In genomic region chr22:37483594-37484114, GRCh38 we compare ENCODE assay signal across 9 cellular contexts. TPM values are rescaled to one million over a fixed set of nuclear protein-coding genes. Genes with fewer than 3 reads are reported as not detected.
DNase-seq lines count a peak whose midpoint lies in the region; ATAC-seq, FAIRE-seq and TF ChIP-seq lines count a peak whose summit lies in the region.
"Had no signal": no experiment of that assay in that cellular context is flagged by ENCODE, and none has a peak within 500 bp of the region (broad histone marks: within the 10 kb centered on the region; RNA-seq: fewer than 3 reads in every experiment).

No MANE protein-coding gene starts in this region.

- no peak for TF ChIP-seq EP300 in stomach (IDR thresholded peaks at IDR 0.05)

- H3K9me3 Mint-ChIP-seq in activated CD4-positive, alpha-beta T cell treated with anti-CD3 and anti-CD28 coated beads, Interleukin-2, amount 10 ng/mL, durations not matched to agents 7 days and 5 days: no peaks in the 10 kb centered on the region
- H3K9me3 Mint-ChIP-seq in WTC11: no peaks in the 10 kb centered on the region

- DNase-seq in activated CD4-positive, alpha-beta T cell treated with anti-CD3 and anti-CD28 coated beads, Interleukin-2, amount 10 ng/mL, durations not matched to agents 7 days and 5 days: no peak
- no peak for DNase-seq in activated CD4-positive, alpha-beta T cell treated with anti-CD3 and anti-CD28 coated beads for 48 hours
- DNase-seq in WTC11 (ENCODE audit: low spot score) (no peak), kidney (no peak), stomach (no peak), sciatic nerve (ENCODE audit: low spot score) (no peak), kidney tubule cell (ENCODE audit: low spot score) (no peak)

- peaks cover 53% of the 10 kb centered on the region for H3K4me1 Mint-ChIP-seq in activated CD4-positive, alpha-beta T cell treated with anti-CD3 and anti-CD28 coated beads, Interleukin-2, amount 10 ng/mL, durations not matched to agents 7 days and 5 days
- peaks cover 35% of the 10 kb centered on the region for H3K4me1 Mint-ChIP-seq in WTC11

- H3K27ac Mint-ChIP-seq in activated CD4-positive, alpha-beta T cell treated with anti-CD3 and anti-CD28 coated beads, Interleukin-2, amount 10 ng/mL, durations not matched to agents 7 days and 5 days: peak overlapping the region; percentile 91
- peak overlapping the region; percentile 72; the same call in 1 of the 2 replicates for H3K27ac Mint-ChIP-seq in WTC11

- H3K27ac ChIP-seq in kidney (ENCODE audit: low read depth in 2 of 2, low read length in 2 of 2) (peak overlapping the region; percentile 78 to 85), stomach (peak overlapping the region; percentile 44 to 86 (median 76))

- no peak for TF ChIP-seq CTCF in WTC11 (IDR thresholded peaks at IDR 0.05)
- TF ChIP-seq CTCF in kidney (IDR thresholded peaks at IDR 0.05; ENCODE audit: borderline replicate concordance, extremely low read depth, insufficient read depth): no peak
- no peak for TF ChIP-seq CTCF in stomach (IDR thresholded peaks at IDR 0.05)

- no peaks in the 10 kb centered on the region for H3K27me3 Mint-ChIP-seq in activated CD4-positive, alpha-beta T cell treated with anti-CD3 and anti-CD28 coated beads, Interleukin-2, amount 10 ng/mL, durations not matched to agents 7 days and 5 days
- H3K27me3 Mint-ChIP-seq in WTC11 (ENCODE audit: low read depth): no peaks in the 10 kb centered on the region

- FAIRE-seq in kidney (lab: Jason Lieb, UNC): no peak

- peak overlapping the region; percentile 88 for H3K4me3 Mint-ChIP-seq in activated CD4-positive, alpha-beta T cell treated with anti-CD3 and anti-CD28 coated beads, Interleukin-2, amount 10 ng/mL, durations not matched to agents 7 days and 5 days
- no peak overlapping the region for H3K4me3 Mint-ChIP-seq in WTC11

- POLR2A ChIA-PET in activated CD4-positive, alpha-beta T cell treated with anti-CD3 and anti-CD28 coated beads, Interleukin-2, amount 10 ng/mL, durations not matched to agents 7 days and 5 days (lab: Charles Lee): no interaction called here
- POLR2A ChIA-PET in WTC11 (lab: Charles Lee): no interaction called here

- TF ChIP-seq POLR2A in stomach (IDR thresholded peaks at IDR 0.05): no peak

- CTCF ChIA-PET in activated CD4-positive, alpha-beta T cell treated with anti-CD3 and anti-CD28 coated beads, Interleukin-2, amount 10 ng/mL, durations not matched to agents 7 days and 5 days (lab: Charles Lee): interaction anchor here (3.4 kb wide), 1 partner anchor 11 kb away, joined by 13 read pairs; no protein-coding TSS in a partner anchor
- CTCF ChIA-PET in WTC11 (lab: Charles Lee): interaction anchor here (0.6 to 5.1 kb wide), 4 partner anchors 11 to 1724 kb away, joined by 3 to 29 read pairs (median 4); no protein-coding TSS in a partner anchor

- no peak for ATAC-seq in WTC11
- ATAC-seq in sciatic nerve: no peak
- no peak for ATAC-seq in HG02852 (IDR thresholded peaks at IDR 0.05; ENCODE audit: unreplicated experiment)

- H3K4me1 ChIP-seq in kidney (ENCODE audit: control insufficient read depth in 1 of 2, insufficient read depth in 1 of 2, low read depth in 1 of 2, low read length in 2 of 2) (peaks cover 0 to 14% of the 10 kb centered on the region in 2 donors), stomach (peaks cover 22 to 33% (median 29%) of the 10 kb centered on the region in 4 donors)

- no peaks in the 10 kb centered on the region for H3K36me3 ChIP-seq in kidney (ENCODE audit: control insufficient read depth in 1 of 2, insufficient read depth in 2 of 2, low read length in 2 of 2)
- peaks cover 0 to 16% (median 8%) of the 10 kb centered on the region in 4 donors for H3K36me3 ChIP-seq in stomach

- peak overlapping the region in 1 of 2 donors; percentile 46 for H3K4me3 ChIP-seq in kidney (ENCODE audit: low read length in 2 of 2)
- H3K4me3 ChIP-seq in stomach: peak overlapping the region; percentile 38 to 53 (median 46)

- H3K36me3 Mint-ChIP-seq in activated CD4-positive, alpha-beta T cell treated with anti-CD3 and anti-CD28 coated beads, Interleukin-2, amount 10 ng/mL, durations not matched to agents 7 days and 5 days (ENCODE audit: low read depth): peaks cover 39% of the 10 kb centered on the region
- no peaks in the 10 kb centered on the region for H3K36me3 Mint-ChIP-seq in WTC11

- peak overlapping the region in 1 of 2 donors; percentile 26 for H3K9ac ChIP-seq in kidney (ENCODE audit: low read length in 2 of 2)

- 27 to 38% (median 30%) methylated on average over 13 of the region's 13 CpGs for WGBS in stomach, 5 donors

- peaks cover 0 to 58% (median 4%) of the 10 kb centered on the region in 3 donors for H3K27me3 ChIP-seq in stomach

- intact Hi-C loops in kidney (cut with DNase I): no loop called here
- intact Hi-C loops in stomach (cut with DNase I; ENCODE audit: low total_unique reads): no loop called here
- intact Hi-C loops in sciatic nerve (cut with DNase I): no loop called here

- H3K9me3 ChIP-seq in kidney (ENCODE audit: control insufficient read depth in 1 of 2, low read length in 2 of 2) (no peaks in the 10 kb centered on the region), stomach (no peaks in the 10 kb centered on the region)

TF ChIP-seq in WTC11, 78 proteins besides CTCF, POLR2A, EP300 and RAD21 (continues in another document):
- no peak for TF ChIP-seq ZNF416 (CRISPR knock-in tag; IDR thresholded peaks at IDR 0.05)
- no peak for TF ChIP-seq TP53 (CRISPR knock-in tag; IDR thresholded peaks at IDR 0.05)
- TF ChIP-seq ZSCAN18 (CRISPR knock-in tag; IDR thresholded peaks at IDR 0.05): no peak
- no peak for TF ChIP-seq ZMAT4 (CRISPR knock-in tag; IDR thresholded peaks at IDR 0.05)
- TF ChIP-seq SMAD3 (CRISPR knock-in tag; IDR thresholded peaks at IDR 0.05; ENCODE audit: borderline replicate concordance): no peak
- TF ChIP-seq NFYB (CRISPR knock-in tag; conservative IDR thresholded peaks at IDR 0.05; ENCODE audit: low read depth): no peak
- no peak for TF ChIP-seq ZNF281 (CRISPR knock-in tag; IDR thresholded peaks at IDR 0.05)

RNA-seq across cellular contexts. Expression of gene MFNG, which starts 2.5 kb away (rescaled TPM):
- total RNA-seq in activated CD4-positive, alpha-beta T cell treated with anti-CD3 and anti-CD28 coated beads, Interleukin-2, amount 10 ng/mL, durations not matched to agents 7 days and 5 days: 100 to 1,000 TPM; 218 to 219 TPM
- total RNA-seq in WTC11 (2021) (3.2 to 4.8 TPM (median 3.7 TPM) in 3 replicates), kidney (31.1 TPM), stomach (10 to 100 TPM in 3 of 5 donors, 1 to 10 TPM in 2; 1.7 to 86.4 (median 11.2) TPM), sciatic nerve (22.3 TPM)
- polyA plus RNA-seq in kidney (ENCODE audit: insufficient read depth, low read depth, low replicate concordance) (9.1 TPM), stomach (10 to 100 TPM in 1 of 3 donors, 1 to 10 TPM in 2; 3.8 to 10.2 (median 6.7) TPM)
- polyA plus RNA-seq: BJ had no signal

RNA-seq across cellular contexts. Expression of gene CARD10, which starts 35.6 kb away (rescaled TPM):
- not detected for total RNA-seq in activated CD4-positive, alpha-beta T cell treated with anti-CD3 and anti-CD28 coated beads, Interleukin-2, amount 10 ng/mL, durations not matched to agents 7 days and 5 days
- total RNA-seq in WTC11 (2021) (14.6 to 17.5 TPM (median 16.0 TPM) in 3 replicates), kidney (42.3 TPM), stomach (100 to 1,000 TPM in 1 of 5 donors, 10 to 100 TPM in 2, 1 to 10 TPM in 2; 5.5 to 120 (median 28.4) TPM), sciatic nerve (31.6 TPM)
- polyA plus RNA-seq in kidney (ENCODE audit: insufficient read depth, low read depth, low replicate concordance) (32.4 TPM), stomach (10 to 100 TPM; 11.3 to 17.8 (median 13.6) TPM)

RNA-seq across cellular contexts. Expression of gene ELFN2, which starts 56.4 kb away (rescaled TPM):
- total RNA-seq in activated CD4-positive, alpha-beta T cell treated with anti-CD3 and anti-CD28 coated beads, Interleukin-2, amount 10 ng/mL, durations not matched to agents 7 days and 5 days: under 1 TPM; 0.10 to 0.23 TPM
- 0.87 to 1.8 TPM (median 1.5 TPM) in 3 replicates for total RNA-seq in WTC11 (2021)
- 4.6 TPM for total RNA-seq in kidney
- 0.19 TPM for polyA plus RNA-seq in kidney (ENCODE audit: insufficient read depth, low read depth, low replicate concordance)
- under 1 TPM in 2 of 5 donors, not detected in 3; 0.18 to 0.89 TPM for total RNA-seq in stomach
- polyA plus RNA-seq in stomach: under 1 TPM in 1 of 3 donors, not detected in 2; 0.03 TPM
- total RNA-seq in sciatic nerve: 5.9 TPM

Comparison
In these comparisons a context has a peak if more than half of its experiments do, and no peak if none do; other contexts are left out.
1. RNA of gene CARD10, which starts 35.6 kb away (total RNA-seq): 42.3 TPM in kidney (single experiment), 31.6 TPM in sciatic nerve (single experiment), 5.5 to 120 TPM in stomach and 14.6 to 17.5 TPM in WTC11; not detected in activated CD4-positive, alpha-beta T cell treated with anti-CD3 and anti-CD28 coated beads, Interleukin-2, amount 10 ng/mL, durations not matched to agents 7 days and 5 days; every median in the first group is over 4 times any median in the second.